In genomic region chr16:32646177-32646576, GRCh38 we compare ENCODE assay signal across 13 cellular contexts. TPM values are rescaled to one million over a fixed set of nuclear protein-coding genes. Genes with fewer than 3 reads are reported as not detected.
DNase-seq lines count a peak whose midpoint lies in the region; ATAC-seq, FAIRE-seq and TF ChIP-seq lines count a peak whose summit lies in the region.
"Not testable (repeated sequence)": the region's sequence is repeated elsewhere in the genome, so short reads cannot be mapped to it uniquely, and the experiment has no call there.
"Had no signal": no experiment of that assay in that cellular context is flagged by ENCODE, and none has a peak within 500 bp of the region (broad histone marks: within the 10 kb centered on the region; RNA-seq: fewer than 3 reads in every experiment).

No MANE protein-coding gene starts in this region.

- not testable (repeated sequence) for H3K9ac ChIP-seq in GM12878 (ENCODE audit: control insufficient read depth, insufficient read depth, low read length); kidney (ENCODE audit: low read length in 2 of 2)

- not testable (repeated sequence) for H3K27ac ChIP-seq in GM12878 (ENCODE audit: control insufficient read depth, insufficient read depth); kidney (ENCODE audit: low read depth in 2 of 2, low read length in 2 of 2)

- WGBS in GM12878 (ENCODE audit: insufficient coverage, insufficient replicate concordance, low lambda C conversion rate, missing lambda C conversion rate), result 0% methylated on average over 1 of the region's 2 CpGs

- not testable (repeated sequence) for TF ChIP-seq RAD21 in GM12878 (IDR thresholded peaks at IDR 0.05; ENCODE audit: insufficient read depth, low read depth, low read length)

- H3K9me3 Mint-ChIP-seq in activated T-cell treated with anti-CD3 and anti-CD28 coated beads, Interleukin-2, amount 50 U/mL, for 72 hours, result peaks cover 14 to 16% of the 10 kb centered on the region in 2 donors
- H3K9me3 Mint-ChIP-seq in progenitor cell of endocrine pancreas (ENCODE audit: low read depth), result peaks cover 21% of the 10 kb centered on the region
- peaks cover 13% of the 10 kb centered on the region for H3K9me3 Mint-ChIP-seq in stimulated activated naive CD8-positive, alpha-beta T cell treated with anti-CD3 and anti-CD28 coated beads, Interleukin-15, Interleukin-2, amounts not matched to agents 100 ng/mL and 50 ng/mL, for 24 hours

- not testable (repeated sequence) for TF ChIP-seq EP300 in GM12878 (IDR thresholded peaks at IDR 0.05; ENCODE audit: borderline replicate concordance in 1 of 2, control insufficient read depth in 1 of 2, low read depth in 2 of 2, low read length in 2 of 2)

- not testable (repeated sequence) for H3K4me2 ChIP-seq in GM12878 (ENCODE audit: control insufficient read depth, insufficient read depth)

- RAD21 ChIA-PET in GM12878 (lab: Charles Lee; ENCODE audit: unreplicated experiment), result not testable (repeated sequence)

- not testable (repeated sequence) for H3K4me3 ChIP-seq in GM12878; kidney (ENCODE audit: low read length in 2 of 2)

- not testable (repeated sequence) for H3K36me3 ChIP-seq in GM12878 (ENCODE audit: control insufficient read depth in 2 of 2, insufficient read depth in 2 of 2, low read length in 1 of 2); kidney (ENCODE audit: control insufficient read depth in 1 of 2, insufficient read depth in 2 of 2, low read length in 2 of 2)

- not testable (repeated sequence) for FAIRE-seq in GM12878 (lab: Jason Lieb, UNC)
- peak; percentile 91 for FAIRE-seq in colon (lab: Jason Lieb, UNC)
- FAIRE-seq in kidney (lab: Jason Lieb, UNC), result peak; percentile 11

- SMC1A ChIA-PET in GM12878 (lab: Charles Lee; ENCODE audit: uncharacterized antibody, unreplicated experiment), result not testable (repeated sequence)

- not testable (repeated sequence) for H2AFZ ChIP-seq in GM12878 (ENCODE audit: control insufficient read depth, low read depth, low read length)

- TF ChIP-seq POLR2A in GM12878 (IDR thresholded peaks at IDR 0.05; ENCODE audit: low read depth, low read length), result not testable (repeated sequence)

- TF ChIP-seq CTCF in GM12878 (IDR thresholded peaks at IDR 0.05 in 2 of 3, conservative IDR thresholded peaks at IDR 0.05 in 1 of 3; ENCODE audit: control insufficient read depth in 2 of 3, extremely low read depth in 1 of 3, insufficient read depth in 1 of 3, low read depth in 3 of 3, low read length in 3 of 3); kidney (IDR thresholded peaks at IDR 0.05; ENCODE audit: borderline replicate concordance, extremely low read depth, insufficient read depth); progenitor cell of endocrine pancreas (IDR thresholded peaks at IDR 0.05; ENCODE audit: unreplicated experiment): not testable (repeated sequence)

- peaks cover 15 to 19% of the 10 kb centered on the region in 2 donors for H3K36me3 Mint-ChIP-seq in activated T-cell treated with anti-CD3 and anti-CD28 coated beads, Interleukin-2, amount 50 U/mL, for 72 hours (ENCODE audit: insufficient read depth in 2 of 2)
- H3K36me3 Mint-ChIP-seq in progenitor cell of endocrine pancreas (ENCODE audit: insufficient read depth), result not testable (repeated sequence)
- H3K36me3 Mint-ChIP-seq in stimulated activated naive CD8-positive, alpha-beta T cell treated with anti-CD3 and anti-CD28 coated beads, Interleukin-15, Interleukin-2, amounts not matched to agents 100 ng/mL and 50 ng/mL, for 24 hours (ENCODE audit: low read depth), result peaks cover 11% of the 10 kb centered on the region

- H3K79me2 ChIP-seq in GM12878 (ENCODE audit: control insufficient read depth, insufficient read depth, low read length), result not testable (repeated sequence)

- H3K9me3 ChIP-seq in GM12878 (replicated peaks; ENCODE audit: control insufficient read depth, insufficient read depth, low read length); kidney (ENCODE audit: control insufficient read depth in 1 of 2, low read length in 2 of 2): not testable (repeated sequence)

- H3K27me3 ChIP-seq in GM12878 (replicated peaks in 1 of 2; ENCODE audit: control insufficient read depth in 2 of 2, insufficient read depth in 2 of 2, low read length in 1 of 2), result not testable (repeated sequence)

- not testable (repeated sequence) for ATAC-seq in activated T-cell treated with anti-CD3 and anti-CD28 coated beads, Interleukin-2, amount 50 U/mL, for 72 hours (replicated peaks in 1 of 2); GM12878

- BruUV-seq in GM12878 (replicated peaks; lab: Mats Ljungman, UMichigan), result not testable (repeated sequence)

- CTCF ChIA-PET in GM12878 (lab: Yijun Ruan, JAX), result not testable (repeated sequence)

- H3K4me3 Mint-ChIP-seq in activated T-cell treated with anti-CD3 and anti-CD28 coated beads, Interleukin-2, amount 50 U/mL, for 72 hours; progenitor cell of endocrine pancreas (ENCODE audit: low read depth); stimulated activated naive CD8-positive, alpha-beta T cell treated with anti-CD3 and anti-CD28 coated beads, Interleukin-15, Interleukin-2, amounts not matched to agents 100 ng/mL and 50 ng/mL, for 24 hours: not testable (repeated sequence)

- not testable (repeated sequence) for H3K4me1 Mint-ChIP-seq in activated T-cell treated with anti-CD3 and anti-CD28 coated beads, Interleukin-2, amount 50 U/mL, for 72 hours (ENCODE audit: low read depth); progenitor cell of endocrine pancreas (ENCODE audit: low read depth); stimulated activated naive CD8-positive, alpha-beta T cell treated with anti-CD3 and anti-CD28 coated beads, Interleukin-15, Interleukin-2, amounts not matched to agents 100 ng/mL and 50 ng/mL, for 24 hours (ENCODE audit: low read depth)

- DNase-seq in activated T-cell treated with anti-CD3 and anti-CD28 coated beads, Interleukin-2, amount 50 U/mL, for 72 hours; GM12878 (ENCODE audit: low read depth, low spot score); kidney; progenitor cell of endocrine pancreas (ENCODE audit: low spot score, unreplicated experiment): not testable (repeated sequence)

- POLR2A ChIA-PET in GM12878 (lab: Charles Lee), result not testable (repeated sequence)

- peak overlapping the region; percentile 43 for H3K27ac Mint-ChIP-seq in activated T-cell treated with anti-CD3 and anti-CD28 coated beads, Interleukin-2, amount 50 U/mL, for 72 hours
- peak overlapping the region; percentile 91 for H3K27ac Mint-ChIP-seq in progenitor cell of endocrine pancreas
- H3K27ac Mint-ChIP-seq in stimulated activated naive CD8-positive, alpha-beta T cell treated with anti-CD3 and anti-CD28 coated beads, Interleukin-15, Interleukin-2, amounts not matched to agents 100 ng/mL and 50 ng/mL, for 24 hours, result peak overlapping the region; percentile 31

- not testable (repeated sequence) for H4K20me1 ChIP-seq in GM12878 (ENCODE audit: control insufficient read depth, insufficient read depth)

- intact Hi-C loops in GM12878 (cut with micrococcal nuclease; ENCODE audit: unreplicated experiment); kidney (cut with DNase I): not testable (repeated sequence)

- not testable (repeated sequence) for H3K4me1 ChIP-seq in GM12878 (ENCODE audit: control insufficient read depth, insufficient read depth, low read length); kidney (ENCODE audit: control insufficient read depth in 1 of 2, insufficient read depth in 1 of 2, low read depth in 1 of 2, low read length in 2 of 2)

- in situ Hi-C loops in GM12878 (cut with MboI), result not testable (repeated sequence)

- not testable (repeated sequence) for H3K27me3 Mint-ChIP-seq in activated T-cell treated with anti-CD3 and anti-CD28 coated beads, Interleukin-2, amount 50 U/mL, for 72 hours (ENCODE audit: low read depth); progenitor cell of endocrine pancreas; stimulated activated naive CD8-positive, alpha-beta T cell treated with anti-CD3 and anti-CD28 coated beads, Interleukin-15, Interleukin-2, amounts not matched to agents 100 ng/mL and 50 ng/mL, for 24 hours

TF ChIP-seq in GM12878, 131 proteins besides CTCF, POLR2A, EP300 and RAD21:
- peak; percentile 42; the same call in 1 of the 2 replicates for TF ChIP-seq ZNF24 (IDR thresholded peaks at IDR 0.05)

RNA-seq across cellular contexts. Expression of gene TP53TG3, which starts 29.8 kb away (rescaled TPM):
- total RNA-seq in activated T-cell treated with anti-CD3 and anti-CD28 coated beads, Interleukin-2, amount 50 U/mL, for 72 hours, result not detected
- total RNA-seq in GM12878 (2013; cell fraction: nucleolus; rRNA removed), result not detected in 2 replicates
- total RNA-seq in GM12878 (2014; rRNA removed) (not detected in 2 replicates), GM12878 (2014; rRNA removed; fragmentation: Illumina TruSeq; extraction: Trizol) (not detected in 2 replicates), GM12878 (2021) (not detected in 2 replicates), kidney (not detected), progenitor cell of endocrine pancreas (not detected in 2 replicates)
- not detected for polyA plus RNA-seq in GM12878 (2011; ENCODE audit: low read depth)
- polyA plus RNA-seq in GM12878 (2011; rRNA removed) (not detected in 2 replicates), GM12878 (2014; fragmentation: Illumina TruSeq; extraction: Trizol) (not detected in 2 replicates), GM12878 (2014; fragmentation: Nextera tagmentation; extraction: Ambion mirVana) (not detected), GM12878 (2014; rRNA removed) (not detected in 2 replicates), GM12878 (2016; fragmentation: Nextera tagmentation; extraction: Ambion mirVana) (not detected), kidney (ENCODE audit: insufficient read depth, low read depth, low replicate concordance) (not detected)
- polyA plus RNA-seq in GM12878 (2011; cell fraction: cytosol; rRNA removed), result not detected in 2 replicates
- polyA plus RNA-seq in GM12878 (2011; cell fraction: nucleus; rRNA removed), result not detected in 2 replicates
- not detected in 2 replicates for polyA plus RNA-seq in GM12878 (2012)
- not detected in 2 replicates for polyA minus RNA-seq in GM12878 (2011; rRNA and poly(A)+ RNA removed)
- not detected in 2 replicates for polyA minus RNA-seq in GM12878 (2011; cell fraction: cytosol; rRNA and poly(A)+ RNA removed)
- polyA minus RNA-seq in GM12878 (2011; cell fraction: nucleus; rRNA and poly(A)+ RNA removed), result not detected in 2 replicates
- total RNA-seq: A172; A673; CD4-positive, alpha-beta memory T cell; GM23248; H1; H7 had no signal
- polyA plus RNA-seq: BJ; CD4-positive, alpha-beta memory T cell; GM23248; H1 had no signal

Comparison
In these comparisons a context has a peak if more than half of its experiments do, and no peak if none do; other contexts are left out.
1. H3K27ac Mint-ChIP-seq: peak in every context shown above with its lines; median percentile 91 in progenitor cell of endocrine pancreas; 43 in activated T-cell treated with anti-CD3 and anti-CD28 coated beads, Interleukin-2, amount 50 U/mL, for 72 hours; 31 in stimulated activated naive CD8-positive, alpha-beta T cell treated with anti-CD3 and anti-CD28 coated beads, Interleukin-15, Interleukin-2, amounts not matched to agents 100 ng/mL and 50 ng/mL, for 24 hours.